8 cellular contexts compared by ENCODE assay signal in the genomic region with DNA sequence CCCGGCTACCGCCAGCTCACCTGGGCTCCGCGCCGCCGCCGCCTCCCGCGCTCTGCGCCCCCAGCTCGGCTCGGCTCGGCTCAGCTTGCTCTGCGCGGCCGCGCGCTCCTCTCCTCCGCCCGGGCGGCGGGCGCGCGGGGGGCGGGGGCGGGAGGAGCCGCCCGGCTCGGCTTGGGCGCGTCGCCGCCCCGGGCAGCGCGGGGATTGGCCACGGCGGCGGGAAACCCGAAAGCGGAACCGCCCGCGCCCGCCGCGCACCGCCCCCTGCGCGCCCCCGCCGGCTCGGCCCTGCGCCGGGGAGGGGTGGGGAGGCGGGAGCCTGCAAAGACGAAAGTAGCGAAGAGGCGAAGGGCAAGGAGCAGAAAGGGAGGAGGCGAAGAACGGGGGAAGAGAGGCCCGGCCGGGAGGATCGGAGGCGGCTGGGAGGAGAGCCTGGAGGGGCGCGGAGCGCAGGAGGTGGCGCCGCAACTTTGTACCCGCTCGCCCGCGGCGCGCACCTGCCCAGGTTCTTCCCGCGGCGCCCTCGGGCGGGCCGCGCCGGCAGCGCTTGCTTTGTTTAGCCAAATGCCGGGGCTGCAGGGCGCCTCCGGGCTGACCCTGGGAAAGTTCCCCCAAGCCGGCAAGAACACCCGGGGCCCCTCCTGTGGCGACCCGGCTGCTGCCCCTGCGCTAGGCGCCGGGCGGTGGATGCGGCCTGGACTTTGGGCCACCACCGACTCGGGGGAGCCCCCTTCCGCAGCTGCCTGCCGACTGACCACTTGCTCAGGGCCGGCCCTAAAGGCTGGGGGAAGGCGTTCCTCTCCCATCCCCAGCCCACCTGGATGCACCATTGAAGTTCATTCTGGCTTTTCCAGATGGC. TPM values are rescaled to one million over a fixed set of nuclear protein-coding genes. Genes with fewer than 3 reads are reported as not detected.
DNase-seq lines count a peak whose midpoint lies in the region; ATAC-seq, FAIRE-seq and TF ChIP-seq lines count a peak whose summit lies in the region.

A gene (minus strand): TSS at position 92 of the 859 bp plus-strand sequence. CDS start 22,183 bp downstream, outside the sequence.

- peak within 1 kb of the TSS; percentile 92 for H3K4me3 Mint-ChIP-seq in astrocyte (ENCODE audit: unreplicated experiment)

- H3K27me3 ChIP-seq in astrocyte (ENCODE audit: insufficient read depth, low read length) (no peaks in the 10 kb centered on the region), hepatocyte (no peaks in the 10 kb centered on the region), aorta (ENCODE audit: control insufficient read depth in 1 of 2, insufficient read depth in 2 of 2, low read length in 1 of 2) (no peaks in the 10 kb centered on the region)

- ATAC-seq in HG02852 (IDR thresholded peaks at IDR 0.05; ENCODE audit: unreplicated experiment) (peak; percentile 70), aorta (ENCODE audit: low FRiP score) (peak; percentile 95)

- H3K36me3 Mint-ChIP-seq in astrocyte (ENCODE audit: low read depth, unreplicated experiment): no peaks in the 10 kb centered on the region

- H4K20me1 ChIP-seq in astrocyte (ENCODE audit: insufficient read depth, low read length) (peaks cover 27% of the 10 kb centered on the region), hepatocyte (ENCODE audit: insufficient read depth, poor library complexity, severe bottlenecking) (peaks cover 17% of the 10 kb centered on the region)

- H3K27ac Mint-ChIP-seq in astrocyte (ENCODE audit: unreplicated experiment): peak within 1 kb of the TSS; percentile 72

- H3K9me3 Mint-ChIP-seq in astrocyte (ENCODE audit: unreplicated experiment): no peaks in the 10 kb centered on the region

- no peaks in the 10 kb centered on the region for H3K9me2 ChIP-seq in hepatocyte (replicated peaks; ENCODE audit: insufficient read depth)

- peak within 1 kb of the TSS; percentile 86 for H3K9ac ChIP-seq in astrocyte (ENCODE audit: low read length)

- peak within 1 kb of the TSS; percentile 87 for H3K4me3 ChIP-seq in astrocyte (ENCODE audit: insufficient read depth, low read depth, low read length)
- H3K4me3 ChIP-seq in hepatocyte: peak within 1 kb of the TSS; percentile 90
- H3K4me3 ChIP-seq in aorta (ENCODE audit: low read length in 2 of 2): peak within 1 kb of the TSS; percentile 91

- DNase-seq in NCI-H146 treated with DMSO at 0.1 percent for 48 hours (lab: John Stamatoyannopoulos, UW; ENCODE audit: unreplicated experiment) (peak; percentile 66), T-helper 9 cell (peak; percentile 75), astrocyte (ENCODE audit: low read depth) (peak; percentile 54), hepatocyte (ENCODE audit: low spot score) (peak; percentile 94), retina (peak; percentile 92), aorta (peak; percentile 88 to 94)

- H3K36me3 ChIP-seq in astrocyte (ENCODE audit: insufficient read depth, low read length) (no peaks in the 10 kb centered on the region), hepatocyte (replicated peaks; ENCODE audit: insufficient read depth, low read depth) (no peaks in the 10 kb centered on the region), aorta (ENCODE audit: control insufficient read depth in 1 of 2, insufficient read depth in 2 of 2, low read length in 1 of 2) (no peaks in the 10 kb centered on the region)

- FAIRE-seq in astrocyte (lab: Jason Lieb, UNC): no peak

- H3K4me1 ChIP-seq in astrocyte (ENCODE audit: insufficient read depth, low read length) (peaks cover 16% of the 10 kb centered on the region), hepatocyte (ENCODE audit: insufficient read depth) (peaks cover 18% of the 10 kb centered on the region), aorta (ENCODE audit: control insufficient read depth in 1 of 2, insufficient read depth in 2 of 2, low read length in 2 of 2) (no peaks in the 10 kb centered on the region)

- H2AFZ ChIP-seq in astrocyte (ENCODE audit: low read depth, low read length) (peak within 1 kb of the TSS; percentile 90), hepatocyte (peak within 1 kb of the TSS; percentile 95)

- no peak for TF ChIP-seq CTCF in astrocyte (IDR thresholded peaks at IDR 0.05; ENCODE audit: insufficient read depth, low read depth, low read length)
- TF ChIP-seq CTCF in hepatocyte (IDR thresholded peaks at IDR 0.05; ENCODE audit: poor library complexity): peak; percentile 17

- peak within 1 kb of the TSS; percentile 98 for H3K4me2 ChIP-seq in astrocyte (ENCODE audit: low read length)
- H3K4me2 ChIP-seq in hepatocyte: peak within 1 kb of the TSS; percentile 98

- TF ChIP-seq POLR2A in GM15510 (IDR thresholded peaks at IDR 0.05; ENCODE audit: borderline replicate concordance, extremely low read depth, insufficient read length): peak; percentile 67

- H3K9me3 ChIP-seq in astrocyte (ENCODE audit: insufficient read depth, low read depth, low read length): no peaks in the 10 kb centered on the region
- H3K9me3 ChIP-seq in hepatocyte (ENCODE audit: low read depth): no peaks in the 10 kb centered on the region
- H3K9me3 ChIP-seq in aorta (ENCODE audit: control insufficient read depth, low read length): no peaks in the 10 kb centered on the region

- H3K27ac ChIP-seq in astrocyte (ENCODE audit: low read depth, low read length): peak within 1 kb of the TSS; percentile 19
- H3K27ac ChIP-seq in hepatocyte: peak within 1 kb of the TSS; percentile 92
- peak within 1 kb of the TSS in 1 of 2 donors; percentile 29 for H3K27ac ChIP-seq in aorta (ENCODE audit: low read depth in 1 of 2, low read length in 2 of 2)

- H3K79me2 ChIP-seq in astrocyte (ENCODE audit: insufficient read depth, low read length) (peaks cover 28% of the 10 kb centered on the region), hepatocyte (peaks cover 38% of the 10 kb centered on the region)

- intact Hi-C loops in aorta (cut with DNase I): no loop called here

- H3K4me1 Mint-ChIP-seq in astrocyte (ENCODE audit: low read depth, unreplicated experiment): peaks cover 2% of the 10 kb centered on the region

- under 1% methylated on average over 27 of the region's 104 CpGs for WGBS in hepatocyte (ENCODE audit: low lambda C conversion rate, missing lambda C conversion rate)
- 0 to 1% methylated on average over 27 to 104 of the region's 104 CpGs for WGBS in aorta, 2 donors

- H3K27me3 Mint-ChIP-seq in astrocyte (ENCODE audit: low read depth, unreplicated experiment): no peaks in the 10 kb centered on the region

RNA-seq across cellular contexts. Expression of the gene that starts here (rescaled TPM):
- 22.0 and 24.9 TPM in 2 replicates for total RNA-seq in astrocyte
- 20.2 and 21.5 TPM in 2 replicates for total RNA-seq in hepatocyte
- polyA plus RNA-seq in hepatocyte: 16.3 and 21.9 TPM in 2 replicates
- 10 to 100 TPM; 34.4 to 47.6 TPM for total RNA-seq in aorta
- 10 to 100 TPM; 20.7 to 28.1 TPM for polyA plus RNA-seq in aorta
